1 cellular context compared by ENCODE assay signal in genomic region chr18:58286793-58287625, GRCh38.
A peak's percentile ranks its signal among the peaks of the same experiment; 100 is the strongest.
TF ChIP-seq lines count a peak whose summit lies in the region.

No MANE protein-coding gene starts in this region.

TF ChIP-seq in HepG2, 621 proteins besides CTCF, POLR2A, EP300 and RAD21 (continued from another document):
- TF ChIP-seq RERE (CRISPR knock-in tag; IDR thresholded peaks at IDR 0.05; ENCODE audit: low read depth) (no peak), SSRP1 (CRISPR knock-in tag; IDR thresholded peaks at IDR 0.05) (peak; percentile 83; the same call in 1 of the 2 replicates), TEAD3 (CRISPR knock-in tag; optimal IDR thresholded peaks at IDR 0.05; ENCODE audit: borderline replicate concordance) (peak; percentile 63), TFDP2 (CRISPR knock-in tag; IDR thresholded peaks at IDR 0.05) (no peak), ELF3 (CRISPR knock-in tag; IDR thresholded peaks at IDR 0.05) (0 out of 2 replicates have a peak, but pooled peaks have one; percentile 8), PAXIP1 (CRISPR knock-in tag; conservative IDR thresholded peaks at IDR 0.05) (peak; percentile 56; the same call in 1 of the 2 replicates), FOXP1 (IDR thresholded peaks at IDR 0.05) (no peak), FOXP1 (CRISPR knock-in tag; IDR thresholded peaks at IDR 0.05) (peak; percentile 36; the same call in 1 of the 2 replicates), KDM6A (CRISPR knock-in tag; IDR thresholded peaks at IDR 0.05; ENCODE audit: low read depth) (0 out of 2 replicates have a peak, but pooled peaks have one; percentile 26)
